Comparison of ENCODE assay signal across 8 cellular contexts in the genomic region with DNA sequence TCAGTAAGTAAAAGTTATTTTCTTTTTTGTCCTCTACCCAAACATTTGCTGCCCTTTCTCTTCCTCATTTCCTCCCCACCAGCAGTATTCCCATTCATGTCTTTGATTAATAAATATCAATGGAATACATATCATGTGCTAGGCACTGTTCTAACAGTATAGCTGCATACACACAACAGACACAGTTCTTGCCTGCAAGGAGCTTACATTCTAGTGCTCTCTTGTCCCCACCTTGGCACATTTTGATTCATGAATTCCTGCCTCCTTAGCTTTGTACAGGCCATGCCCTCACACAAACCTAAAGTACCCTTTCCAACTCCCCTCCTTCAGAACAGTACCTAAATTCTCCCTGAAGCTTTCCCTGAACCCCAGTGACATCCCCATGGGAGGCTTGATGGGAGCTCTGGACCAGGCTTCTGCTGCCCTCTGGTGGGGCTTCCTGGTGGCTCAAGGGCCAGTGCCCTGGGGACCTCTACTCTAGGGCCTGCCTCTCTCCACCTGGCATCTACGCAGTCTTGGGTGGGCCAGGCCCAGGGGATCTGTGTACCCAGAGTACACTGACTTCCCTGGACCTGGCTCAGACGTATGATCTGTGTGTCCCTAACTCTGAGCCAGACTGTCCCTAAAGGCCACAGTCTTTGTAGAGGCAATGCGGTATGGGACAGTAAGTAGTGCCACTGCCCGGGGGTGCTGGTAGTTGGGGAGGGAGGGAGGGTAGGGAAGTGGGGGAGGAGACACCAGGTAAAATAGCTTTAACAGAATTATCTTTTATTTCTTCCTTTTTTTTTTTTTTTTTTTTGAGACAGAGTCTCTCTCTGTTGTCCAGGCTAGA. TPM values are rescaled to one million over a fixed set of nuclear protein-coding genes. Genes with fewer than 3 reads are reported as not detected.
A peak's percentile ranks its signal among the peaks of the same experiment; 100 is the strongest.
DNase-seq lines count a peak whose midpoint lies in the region; ATAC-seq and TF ChIP-seq lines count a peak whose summit lies in the region.

No MANE protein-coding gene starts in this region.

- TF ChIP-seq POLR2A in prostate gland (IDR thresholded peaks at IDR 0.05): no peak

- DNase-seq in AG08395 (ENCODE audit: low spot score): peak; percentile 73
- DNase-seq in NCI-H748 treated with DMSO at 0.1 percent for 48 hours (lab: John Stamatoyannopoulos, UW): peak; percentile 29
- peak; percentile 33 for DNase-seq in activated T-helper 9 cell treated with anti-CD3 and anti-CD28 coated beads, Interleukin-2, amount 50 U/mL, for 16 hours (ENCODE audit: low read depth)
- peak; percentile 48 to 88 (median 74) for DNase-seq in head of caudate nucleus
- DNase-seq in prostate gland (ENCODE audit: low spot score): peak; percentile 50

- H3K27ac ChIP-seq in prostate gland: no peak overlapping the region

- no peaks in the 10 kb centered on the region for H3K36me3 ChIP-seq in prostate gland

- ATAC-seq in HG02973 (IDR thresholded peaks at IDR 0.05; ENCODE audit: unreplicated experiment) (peak; percentile 66), GM18861 (IDR thresholded peaks at IDR 0.05; ENCODE audit: unreplicated experiment) (no peak)

- no peaks in the 10 kb centered on the region for H3K9me3 ChIP-seq in prostate gland

- H3K4me1 ChIP-seq in prostate gland (replicated peaks): no peaks in the 10 kb centered on the region

- peak; percentile 86 for TF ChIP-seq CTCF in GM12872 (IDR thresholded peaks at IDR 0.05; ENCODE audit: insufficient read depth, low read depth, low read length)
- TF ChIP-seq CTCF in prostate gland (IDR thresholded peaks at IDR 0.05): peak; percentile 55 to 83 (median 81)

- WGBS in prostate gland: 78% methylated on average over 4 of the region's 4 CpGs

- intact Hi-C loops in head of caudate nucleus (cut with DNase I) (loop anchor here (5.0 kb wide), 1 partner anchor 116 kb away; no protein-coding TSS in a partner anchor), prostate gland (cut with DNase I) (loop anchor here (5.0 to 10.0 kb wide), 3 partner anchors 116 to 279 kb away; no protein-coding TSS in a partner anchor)

- H3K4me3 ChIP-seq in prostate gland: no peak overlapping the region

- no peaks in the 10 kb centered on the region for H3K27me3 ChIP-seq in prostate gland (replicated peaks; ENCODE audit: insufficient read depth)

RNA-seq across cellular contexts. Expression of gene RPS13, which starts 14.1 kb away (rescaled TPM):
- total RNA-seq in prostate gland: 1,000 to 10,000 TPM in 1 of 2 donors, 100 to 1,000 TPM in 1; 882 to 1,308 TPM

RNA-seq across cellular contexts. Expression of gene PLEKHA7, which starts 49.2 kb away (rescaled TPM):
- 10 to 100 TPM; 14.6 to 38.3 TPM for total RNA-seq in prostate gland
